ENCODE assay signal across 8 cellular contexts in the genomic region with DNA sequence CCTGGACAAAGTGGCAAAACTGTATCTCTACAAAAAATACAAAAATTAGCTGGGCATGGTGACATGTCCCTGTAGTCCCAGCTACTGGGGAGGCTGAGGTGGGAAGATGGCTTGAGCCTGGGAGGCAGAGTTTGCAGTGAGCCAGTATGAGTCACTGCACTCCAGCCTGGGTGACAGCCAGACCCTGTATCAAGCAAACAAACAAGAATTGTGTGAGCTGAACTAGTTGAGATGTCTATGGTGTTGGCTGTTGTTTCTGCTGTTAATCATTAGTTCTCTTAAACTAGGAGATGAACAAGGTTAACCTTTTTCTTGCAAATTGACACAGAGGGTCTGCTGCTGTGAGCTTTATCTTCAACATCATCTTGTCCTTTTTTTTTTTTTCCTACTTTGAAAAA. TPM values are rescaled to one million over a fixed set of nuclear protein-coding genes. Genes with fewer than 3 reads are reported as not detected.
DNase-seq lines count a peak whose midpoint lies in the region; ATAC-seq and TF ChIP-seq lines count a peak whose summit lies in the region.

No MANE protein-coding gene starts in this region.

- peaks cover 0 to 2% (median 1%) of the 10 kb centered on the region in 3 donors for H3K27me3 Mint-ChIP-seq in CD14-positive monocyte (ENCODE audit: low read depth in 3 of 3)

- DNase-seq in CD14-positive monocyte (ENCODE audit: low spot score) (no peak), kidney tubule cell (ENCODE audit: low spot score) (peak; percentile 91), NCI-H146 (lab: John Stamatoyannopoulos, UW) (no peak), T1000 (lab: John Stamatoyannopoulos, UW) (no peak), ureter (ENCODE audit: low spot score) (no peak)
- DNase-seq in activated naive CD4-positive, alpha-beta T cell treated with anti-CD3 and anti-CD28 coated beads, Interleukin-2, amount 50 U/mL, for 72 hours (ENCODE audit: low spot score in 2 of 2), result no peak
- DNase-seq in stimulated activated naive CD8-positive, alpha-beta T cell treated with anti-CD3 and anti-CD28 coated beads, Interleukin-15, Interleukin-2, amounts not matched to agents 100 U/mL and 50 U/mL, for 24 hours, result no peak

- ATAC-seq in HG03175 (IDR thresholded peaks at IDR 0.05; ENCODE audit: unreplicated experiment), result peak; percentile 57
- peak; percentile 61 to 72 for ATAC-seq in activated naive CD4-positive, alpha-beta T cell treated with anti-CD3 and anti-CD28 coated beads, Interleukin-2, amount 50 U/mL, for 72 hours
- no peak for ATAC-seq in stimulated activated naive CD8-positive, alpha-beta T cell treated with anti-CD3 and anti-CD28 coated beads, Interleukin-15, Interleukin-2, amounts not matched to agents 100 U/mL and 50 U/mL, for 24 hours

- TF ChIP-seq CTCF in CD14-positive monocyte (IDR thresholded peaks at IDR 0.05), result no peak

- H3K4me3 Mint-ChIP-seq in CD14-positive monocyte, result no peak overlapping the region

- H3K4me1 Mint-ChIP-seq in CD14-positive monocyte, result peaks cover 61% of the 10 kb centered on the region

- H3K36me3 Mint-ChIP-seq in CD14-positive monocyte, result peaks cover 53 to 68% of the 10 kb centered on the region in 2 donors
- H3K36me3 Mint-ChIP-seq in activated naive CD4-positive, alpha-beta T cell treated with anti-CD3 and anti-CD28 coated beads, Interleukin-2, amount 50 U/mL, for 72 hours, result peaks cover 28 to 42% of the 10 kb centered on the region in 2 donors

- peak overlapping the region; percentile 57 to 92 (median 86) for H3K27ac Mint-ChIP-seq in CD14-positive monocyte
- peak overlapping the region; percentile 10 to 70 for H3K27ac Mint-ChIP-seq in activated naive CD4-positive, alpha-beta T cell treated with anti-CD3 and anti-CD28 coated beads, Interleukin-2, amount 50 U/mL, for 72 hours

- intact Hi-C loops in CD14-positive monocyte (cut with micrococcal nuclease), result no loop called here

- peaks cover 0 to 4% (median 0%) of the 10 kb centered on the region in 7 donors for H3K9me3 Mint-ChIP-seq in CD14-positive monocyte
- peaks cover 8 to 25% of the 10 kb centered on the region in 2 donors for H3K9me3 Mint-ChIP-seq in activated naive CD4-positive, alpha-beta T cell treated with anti-CD3 and anti-CD28 coated beads, Interleukin-2, amount 50 U/mL, for 72 hours

RNA-seq across cellular contexts. Expression of a gene that starts 23.6 kb away (rescaled TPM):
- polyA plus RNA-seq in CD14-positive monocyte, result 10 to 100 TPM in 1 of 2 donors, 1 to 10 TPM in 1; 6.6 to 14.5 TPM
- 10 to 100 TPM; 23.4 to 36.0 TPM for total RNA-seq in activated naive CD4-positive, alpha-beta T cell treated with anti-CD3 and anti-CD28 coated beads, Interleukin-2, amount 50 U/mL, for 72 hours
- total RNA-seq in ureter, result 42.6 TPM
